Comparison of ENCODE assay signal across 9 cellular contexts in genomic region chr1:27634166-27634981, GRCh38. TPM values are rescaled to one million over a fixed set of nuclear protein-coding genes. Genes with fewer than 3 reads are reported as not detected.
DNase-seq lines count a peak whose midpoint lies in the region; ATAC-seq and TF ChIP-seq lines count a peak whose summit lies in the region.
"Had no signal": no experiment of that assay in that cellular context is flagged by ENCODE, and none has a peak within 500 bp of the region (broad histone marks: within the 10 kb centered on the region; RNA-seq: fewer than 3 reads in every experiment).

No MANE protein-coding gene starts in this region.

- H3K27me3 Mint-ChIP-seq in activated CD8-positive, alpha-beta T cell treated with anti-CD3 and anti-CD28 coated beads for 36 hours = no peaks in the 10 kb centered on the region

- no peak for TF ChIP-seq CTCF in activated CD8-positive, alpha-beta T cell treated with anti-CD3 and anti-CD28 coated beads for 36 hours (IDR thresholded peaks at IDR 0.05)
- no peak for TF ChIP-seq CTCF in neural cell (IDR thresholded peaks at IDR 0.05; ENCODE audit: poor library complexity, severe bottlenecking)
- no peak for TF ChIP-seq CTCF in PC-3 (conservative IDR thresholded peaks at IDR 0.05; ENCODE audit: low read depth, low read length)

- POLR2A ChIA-PET in activated CD8-positive, alpha-beta T cell treated with anti-CD3 and anti-CD28 coated beads for 36 hours (lab: Charles Lee) = no interaction called here
- POLR2A ChIA-PET in PC-3 (lab: Charles Lee; ENCODE audit: unreplicated experiment) = no interaction called here

- H2AFZ ChIP-seq in neural cell (ENCODE audit: low read depth, low read length) = no peak overlapping the region
- no peak overlapping the region for H2AFZ ChIP-seq in PC-3 (ENCODE audit: low read length)

- H4K20me1 ChIP-seq in neural cell (ENCODE audit: insufficient read depth) (no peaks in the 10 kb centered on the region), PC-3 (ENCODE audit: low read length) (no peaks in the 10 kb centered on the region)

- no TSS peak for BruUV-seq in PC-3 (replicated peaks; lab: Mats Ljungman, UMichigan)

- CTCF ChIA-PET in activated CD8-positive, alpha-beta T cell treated with anti-CD3 and anti-CD28 coated beads for 36 hours (lab: Charles Lee) = interaction anchor here (1.0 kb wide), 1 partner anchor 9 kb away, joined by 5 read pairs; no protein-coding TSS in a partner anchor
- CTCF ChIA-PET in PC-3 (lab: Charles Lee) = no interaction called here

- H3K4me1 Mint-ChIP-seq in activated CD8-positive, alpha-beta T cell treated with anti-CD3 and anti-CD28 coated beads for 36 hours (ENCODE audit: low read depth) = peaks cover 68% of the 10 kb centered on the region

- H3K27me3 ChIP-seq in neural cell (ENCODE audit: insufficient read depth, low read depth, low read length) (peaks cover 35% of the 10 kb centered on the region), PC-3 (ENCODE audit: low read length) (no peaks in the 10 kb centered on the region)

- H3K36me3 ChIP-seq in neural cell (ENCODE audit: insufficient read depth, low read length) (no peaks in the 10 kb centered on the region), PC-3 (ENCODE audit: low read depth, low read length) (no peaks in the 10 kb centered on the region)

- H3K4me2 ChIP-seq in neural cell (ENCODE audit: low read length) = no peak overlapping the region
- no peak overlapping the region for H3K4me2 ChIP-seq in PC-3 (ENCODE audit: low read length)

- intact Hi-C loops in activated CD8-positive, alpha-beta T cell treated with anti-CD3 and anti-CD28 coated beads for 36 hours (cut with micrococcal nuclease) = no loop called here
- intact Hi-C loops in PC-3 (cut with micrococcal nuclease) = no loop called here

- no peak for TF ChIP-seq RAD21 in neural cell (conservative IDR thresholded peaks at IDR 0.05)

- H3K9me2 ChIP-seq in neural cell (ENCODE audit: insufficient read depth, low read length) (no peaks in the 10 kb centered on the region), PC-3 (replicated peaks; ENCODE audit: low read length) (no peaks in the 10 kb centered on the region)

- no peaks in the 10 kb centered on the region for H3K79me2 ChIP-seq in neural cell (replicated peaks; ENCODE audit: insufficient read depth, low read length)
- H3K79me2 ChIP-seq in PC-3 (ENCODE audit: low read length) = no peaks in the 10 kb centered on the region

- no peak overlapping the region for H3K9ac ChIP-seq in neural cell (ENCODE audit: low read length)
- H3K9ac ChIP-seq in PC-3 (ENCODE audit: low read length) = no peak overlapping the region

- DNase-seq in DMS79 treated with DMSO at 0.1 percent for 48 hours (lab: John Stamatoyannopoulos, UW) = peak; percentile 16
- DNase-seq in DMS79 (lab: John Stamatoyannopoulos, UW) = no peak
- DNase-seq in activated CD8-positive, alpha-beta T cell treated with anti-CD3 and anti-CD28 coated beads for 36 hours = peak; percentile 50
- DNase-seq in PC-3 = no peak

- H3K4me3 Mint-ChIP-seq in activated CD8-positive, alpha-beta T cell treated with anti-CD3 and anti-CD28 coated beads for 36 hours = peak overlapping the region; percentile 32

- no peaks in the 10 kb centered on the region for H3K9me3 Mint-ChIP-seq in activated CD8-positive, alpha-beta T cell treated with anti-CD3 and anti-CD28 coated beads for 36 hours

- peak overlapping the region; percentile 26 for H3K27ac Mint-ChIP-seq in activated CD8-positive, alpha-beta T cell treated with anti-CD3 and anti-CD28 coated beads for 36 hours

- TF ChIP-seq EP300 in neural cell (conservative IDR thresholded peaks at IDR 0.05; ENCODE audit: poor library complexity, severe bottlenecking) = no peak

- H3K4me3 ChIP-seq in neural cell (ENCODE audit: low read length) (peak overlapping the region; percentile 35), PC-3 (ENCODE audit: low read length) (no peak overlapping the region)

- no peaks in the 10 kb centered on the region for H3K4me1 ChIP-seq in PC-3 (ENCODE audit: insufficient read depth, low read length)

- H3K36me3 Mint-ChIP-seq in activated CD8-positive, alpha-beta T cell treated with anti-CD3 and anti-CD28 coated beads for 36 hours (ENCODE audit: low read depth) = no peaks in the 10 kb centered on the region

- no peaks in the 10 kb centered on the region for H3K9me3 ChIP-seq in neural cell (ENCODE audit: low read length)
- no peaks in the 10 kb centered on the region for H3K9me3 ChIP-seq in PC-3 (ENCODE audit: low read length)

- H3K27ac ChIP-seq in neural cell (ENCODE audit: low read length) (no peak overlapping the region), PC-3 (ENCODE audit: low read length) (no peak overlapping the region)
- H3K27ac ChIP-seq: 22Rv1 had no signal

- no peaks in the 10 kb centered on the region for H3F3A ChIP-seq in neural cell (ENCODE audit: insufficient read depth, low read length, poor library complexity, severe bottlenecking)
- H3F3A ChIP-seq in PC-3 (ENCODE audit: low read length, unreplicated experiment) = no peaks in the 10 kb centered on the region

- no peak for ATAC-seq in activated CD8-positive, alpha-beta T cell treated with anti-CD3 and anti-CD28 coated beads for 36 hours
- ATAC-seq in esophagus mucosa (peak; percentile 39), GM19395 (IDR thresholded peaks at IDR 0.05; ENCODE audit: unreplicated experiment) (no peak), PC-3 (no peak), GM21367 (IDR thresholded peaks at IDR 0.05; ENCODE audit: unreplicated experiment) (no peak)

TF ChIP-seq in neural cell, 6 proteins besides CTCF, POLR2A, EP300 and RAD21:
- TF ChIP-seq SMC3 (conservative IDR thresholded peaks at IDR 0.05; ENCODE audit: poor library complexity) (no peak), REST (IDR thresholded peaks at IDR 0.05; ENCODE audit: borderline replicate concordance) (no peak), TAF1 (IDR thresholded peaks at IDR 0.05; ENCODE audit: low read depth) (no peak), EZH2 (IDR thresholded peaks at IDR 0.05; ENCODE audit: borderline replicate concordance, insufficient read depth, low read length, poor library complexity, severe bottlenecking) (no peak), POLR2AphosphoS5 (IDR thresholded peaks at IDR 0.05) (no peak), MXI1 (conservative IDR thresholded peaks at IDR 0.05; ENCODE audit: poor library complexity, severe bottlenecking) (no peak)

RNA-seq across cellular contexts. Expression of gene FGR, which starts 0.6 kb away (rescaled TPM):
- under 1 TPM; 0.51 to 0.56 TPM for total RNA-seq in activated CD8-positive, alpha-beta T cell treated with anti-CD3 and anti-CD28 coated beads for 36 hours
- total RNA-seq in esophagus mucosa (1.3 TPM), PC-3 (2014; rRNA removed) (not detected in 2 replicates)
- polyA plus RNA-seq in neural cell = not detected in 2 replicates
- polyA minus RNA-seq in neural cell = not detected in 2 replicates

RNA-seq across cellular contexts. Expression of gene AHDC1, which starts 30.4 kb away (rescaled TPM):
- total RNA-seq in activated CD8-positive, alpha-beta T cell treated with anti-CD3 and anti-CD28 coated beads for 36 hours = 10 to 100 TPM; 26.3 to 27.6 TPM
- total RNA-seq in esophagus mucosa (51.7 TPM), PC-3 (2014; rRNA removed) (15.2 and 20.4 TPM in 2 replicates)
- 5.3 and 18.4 TPM in 2 replicates for polyA plus RNA-seq in neural cell
- 28.0 and 30.7 TPM in 2 replicates for polyA minus RNA-seq in neural cell

RNA-seq across cellular contexts. Expression of gene IFI6, which starts 37.6 kb away (rescaled TPM):
- total RNA-seq in activated CD8-positive, alpha-beta T cell treated with anti-CD3 and anti-CD28 coated beads for 36 hours = 10 to 100 TPM; 31.6 to 32.1 TPM
- total RNA-seq in esophagus mucosa (20.5 TPM), PC-3 (2014; rRNA removed) (15.7 and 16.5 TPM in 2 replicates)
- polyA plus RNA-seq in neural cell = 0.35 and 1.8 TPM in 2 replicates
- not detected in 2 replicates for polyA minus RNA-seq in neural cell

Comparison
In these comparisons a context has a peak if more than half of its experiments do, and no peak if none do; other contexts are left out.
1. DNase-seq: peak in DMS79 treated with DMSO at 0.1 percent for 48 hours (single experiment) and activated CD8-positive, alpha-beta T cell treated with anti-CD3 and anti-CD28 coated beads for 36 hours (single experiment); none in DMS79 (single experiment) and PC-3 (single experiment).